In the genomic region with DNA sequence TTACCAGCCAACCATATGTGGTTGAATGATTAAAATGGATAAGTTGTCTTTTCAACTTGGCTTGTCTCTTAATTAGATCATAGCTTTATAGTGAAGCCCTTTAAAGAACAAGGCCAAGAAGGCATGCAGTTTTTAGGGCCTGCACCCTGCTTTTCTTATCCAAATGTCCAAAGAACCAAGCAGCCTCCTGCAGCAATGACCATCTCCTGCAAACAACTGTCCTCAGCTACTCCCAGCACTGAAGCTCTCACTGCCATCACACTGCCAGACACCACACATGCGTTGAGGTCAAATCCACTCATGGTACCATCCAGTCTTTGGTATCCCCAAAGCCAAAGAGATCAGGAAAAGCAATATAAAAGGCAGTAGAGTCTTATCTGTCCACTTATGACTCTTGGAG, we compare ENCODE assay signal across 27 cellular contexts.
"Had no signal": no experiment of that assay in that cellular context is flagged by ENCODE, and none has a peak within 500 bp of the region (broad histone marks: within the 10 kb centered on the region; RNA-seq: fewer than 3 reads in every experiment).

No MANE protein-coding gene starts in this region.

- H3K27ac Mint-ChIP-seq: naive thymus-derived CD8-positive, alpha-beta T cell; nephron progenitor cell; stimulated activated memory B cell treated with anti-CD40 and anti-IgM and Interleukin-4, amounts not matched to agents 10 μg/mL and 1 μg/mL and 100 μg/mL, for 72 hours; type B pancreatic cell had no signal

- H3K4me2 ChIP-seq: hepatocyte had no signal

- H3K36me3 Mint-ChIP-seq: stimulated activated memory B cell treated with anti-CD40 and anti-IgM and Interleukin-4, amounts not matched to agents 10 μg/mL and 1 μg/mL and 100 μg/mL, for 72 hours; type B pancreatic cell had no signal

- H3K27me3 ChIP-seq: gastrocnemius medialis, heart left ventricle, hepatocyte, ovary, sigmoid colon, testis, tibial artery had no signal

- H3K4me1 ChIP-seq: gastrocnemius medialis, heart left ventricle, psoas muscle, sigmoid colon, testis, tibial artery had no signal

- H3K9me3 ChIP-seq: gastrocnemius medialis, ovary, psoas muscle, sigmoid colon, testis had no signal

- H3K79me2 ChIP-seq: hepatocyte had no signal

- H3K4me1 Mint-ChIP-seq: naive thymus-derived CD8-positive, alpha-beta T cell; stimulated activated memory B cell treated with anti-CD40 and anti-IgM and Interleukin-4, amounts not matched to agents 10 μg/mL and 1 μg/mL and 100 μg/mL, for 72 hours had no signal

- H3K27me3 Mint-ChIP-seq: stimulated activated memory B cell treated with anti-CD40 and anti-IgM and Interleukin-4, amounts not matched to agents 10 μg/mL and 1 μg/mL and 100 μg/mL, for 72 hours; type B pancreatic cell had no signal

- H3K9me3 Mint-ChIP-seq: stimulated activated memory B cell treated with anti-CD40 and anti-IgM and Interleukin-4, amounts not matched to agents 10 μg/mL and 1 μg/mL and 100 μg/mL, for 72 hours had no signal

- H3K4me3 ChIP-seq: coronary artery, gastrocnemius medialis, heart left ventricle, hepatocyte, lung, ovary, psoas muscle, sigmoid colon, testis, tibial artery had no signal

- H3K4me3 Mint-ChIP-seq: naive thymus-derived CD8-positive, alpha-beta T cell; nephron progenitor cell; stimulated activated memory B cell treated with anti-CD40 and anti-IgM and Interleukin-4, amounts not matched to agents 10 μg/mL and 1 μg/mL and 100 μg/mL, for 72 hours; type B pancreatic cell had no signal

- ATAC-seq: gastrocnemius medialis; heart left ventricle; left lobe of liver; naive thymus-derived CD8-positive, alpha-beta T cell; psoas muscle; right cardiac atrium; stimulated activated memory B cell treated with anti-CD40 and anti-IgM and Interleukin-4, amounts not matched to agents 10 μg/mL and 1 μg/mL and 100 μg/mL, for 72 hours; stimulated activated naive CD8-positive, alpha-beta T cell treated with anti-CD3 and anti-CD28 coated beads, Interleukin-15, Interleukin-2, amounts not matched to agents 100 U/mL and 50 U/mL, for 24 hours had no signal

- H3K36me3 ChIP-seq: gastrocnemius medialis, heart left ventricle, ovary, sigmoid colon, tibial artery had no signal

- H2AFZ ChIP-seq: hepatocyte had no signal

- DNase-seq: dermis blood vessel endothelial cell; effector memory CD4-positive, alpha-beta T cell; erythroblast; foreskin fibroblast; gastrocnemius medialis; heart left ventricle; kidney; midbrain; naive thymus-derived CD8-positive, alpha-beta T cell; nephron progenitor cell; occipital lobe; ovary; posterior cingulate gyrus; psoas muscle; right cardiac atrium; sigmoid colon; stimulated activated CD4-positive, alpha-beta T cell treated with anti-CD3 and anti-CD28 coated beads, Interleukin-4, amount 100 ng/mL, for 4 hours; stimulated activated naive CD8-positive, alpha-beta T cell treated with anti-CD3 and anti-CD28 coated beads, Interleukin-15, Interleukin-2, amounts not matched to agents 100 U/mL and 50 U/mL, for 24 hours; substantia nigra; testis; tibial artery had no signal

- H3K27ac ChIP-seq: coronary artery, gastrocnemius medialis, heart left ventricle, hepatocyte, ovary, psoas muscle, sigmoid colon, testis, tibial artery had no signal
